Comparison of ENCODE assay signal across 31 cellular contexts in the genomic region with DNA sequence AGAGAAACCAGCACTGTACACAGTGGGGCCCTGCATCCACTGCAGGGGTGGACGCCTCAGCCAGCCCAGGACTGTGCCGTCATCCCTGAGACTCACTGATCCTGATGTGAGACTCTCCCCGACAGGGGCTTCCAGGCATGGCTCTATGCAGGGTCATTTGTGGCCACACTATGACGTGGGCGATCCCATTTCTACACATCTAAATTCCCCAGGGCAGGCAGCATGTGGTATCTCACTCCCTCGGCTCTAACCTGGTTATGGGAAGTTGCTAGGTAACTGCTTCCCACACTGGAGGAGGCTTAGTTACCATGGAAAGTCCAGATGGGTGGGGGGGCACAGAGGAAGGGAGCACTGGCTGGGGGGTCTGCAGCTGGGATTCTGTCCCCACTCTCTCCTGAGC. TPM values are rescaled to one million over a fixed set of nuclear protein-coding genes. Genes with fewer than 3 reads are reported as not detected.
A peak's percentile ranks its signal among the peaks of the same experiment; 100 is the strongest.
DNase-seq lines count a peak whose midpoint lies in the region; ATAC-seq, FAIRE-seq and TF ChIP-seq lines count a peak whose summit lies in the region.
"Had no signal": no experiment of that assay in that cellular context is flagged by ENCODE, and none has a peak within 500 bp of the region (broad histone marks: within the 10 kb centered on the region; RNA-seq: fewer than 3 reads in every experiment).

No MANE protein-coding gene starts in this region.

- H4K8ac ChIP-seq in IMR-90 (ENCODE audit: low read depth in 2 of 2, low read length in 2 of 2) = no peak overlapping the region

- no peak overlapping the region for H2AK5ac ChIP-seq in IMR-90 (ENCODE audit: low read depth, low read length)

- H3K9me1 ChIP-seq in IMR-90 (ENCODE audit: insufficient read depth, low read length) (no peaks in the 10 kb centered on the region), K562 (ENCODE audit: control insufficient read depth, insufficient read depth, low read length) (no peaks in the 10 kb centered on the region)

- no peak overlapping the region for H2AK9ac ChIP-seq in IMR-90 (replicated peaks; ENCODE audit: low read depth, low read length, poor library complexity)

- 83% methylated on average over 1 of the region's 6 CpGs; no CpG with 5 or more reads in 1 of the 2 experiments for WGBS in IMR-90 (ENCODE audit: extremely low coverage in 2 of 2, insufficient read length in 1 of 2), 2 experiments
- 69% methylated on average over 6 of the region's 6 CpGs for WGBS in K562 (ENCODE audit: insufficient coverage, low coverage, missing lambda C conversion rate)

- peaks cover 5% of the 10 kb centered on the region for H3K9me3 Mint-ChIP-seq in CD8-positive, alpha-beta T cell
- no peaks in the 10 kb centered on the region for H3K9me3 Mint-ChIP-seq in naive thymus-derived CD8-positive, alpha-beta T cell
- H3K9me3 Mint-ChIP-seq in Caco-2 (ENCODE audit: unreplicated experiment) = no peaks in the 10 kb centered on the region
- H3K9me3 Mint-ChIP-seq: mesothelial cell of epicardium had no signal

- no peaks in the 10 kb centered on the region for H3K36me3 ChIP-seq in CD8-positive, alpha-beta T cell (ENCODE audit: insufficient read depth, low read length)
- H3K36me3 ChIP-seq in IMR-90 (ENCODE audit: control insufficient read depth, insufficient read depth, low read length) (no peaks in the 10 kb centered on the region), K562 (ENCODE audit: control insufficient read depth, insufficient read depth, low read length) (no peaks in the 10 kb centered on the region), Caco-2 (ENCODE audit: control insufficient read depth, insufficient read depth, low read length) (no peaks in the 10 kb centered on the region)
- H3K36me3 ChIP-seq: esophagus muscularis mucosa, heart left ventricle, tibial nerve had no signal

- no peak for TF ChIP-seq POLR2A in IMR-90 (IDR thresholded peaks at IDR 0.05; ENCODE audit: low read depth, low read length)
- TF ChIP-seq POLR2A in K562 (conservative IDR thresholded peaks at IDR 0.05) = no peak

- H3K27me3 Mint-ChIP-seq in CD8-positive, alpha-beta T cell (ENCODE audit: low read depth) = no peaks in the 10 kb centered on the region
- H3K27me3 Mint-ChIP-seq in naive thymus-derived CD8-positive, alpha-beta T cell = no peaks in the 10 kb centered on the region
- H3K27me3 Mint-ChIP-seq in Caco-2 (ENCODE audit: insufficient read depth, unreplicated experiment) = peaks cover 3% of the 10 kb centered on the region

- in situ Hi-C loops in IMR-90 (cut with MboI; ENCODE audit: low sequenced_read_pairs) (no loop called here), K562 (cut with MboI) (no loop called here)

- no peaks in the 10 kb centered on the region for H3K79me2 ChIP-seq in K562 (ENCODE audit: control insufficient read depth, insufficient read depth, low read length)

- no TSS peak for BruUV-seq in IMR-90 (replicated peaks; lab: Mats Ljungman, UMichigan)
- BruUV-seq in K562 (replicated peaks; lab: Mats Ljungman, UMichigan) = no TSS peak
- no TSS peak for BruUV-seq in Caco-2 (replicated peaks; lab: Mats Ljungman, UMichigan)

- H3K4me1 Mint-ChIP-seq in CD8-positive, alpha-beta T cell (ENCODE audit: low read depth) = peaks cover 41% of the 10 kb centered on the region
- H3K4me1 Mint-ChIP-seq in naive thymus-derived CD8-positive, alpha-beta T cell = peaks cover 34 to 60% (median 39%) of the 10 kb centered on the region in 4 donors
- no peaks in the 10 kb centered on the region for H3K4me1 Mint-ChIP-seq in Caco-2 (ENCODE audit: low read depth, unreplicated experiment)
- H3K4me1 Mint-ChIP-seq: mesothelial cell of epicardium, naive B cell had no signal

- H2BK15ac ChIP-seq in IMR-90 (ENCODE audit: low read depth, low read length) = no peak overlapping the region

- H3K4me3 Mint-ChIP-seq in CD8-positive, alpha-beta T cell = no peak overlapping the region
- H3K4me3 Mint-ChIP-seq in naive thymus-derived CD8-positive, alpha-beta T cell = peak overlapping the region in 2 of 10 donors; percentile 35 to 63
- no peak overlapping the region for H3K4me3 Mint-ChIP-seq in Caco-2 (ENCODE audit: unreplicated experiment)
- H3K4me3 Mint-ChIP-seq: mesothelial cell of epicardium, naive B cell had no signal

- H3K4me2 ChIP-seq in IMR-90 (ENCODE audit: low read depth, low read length) = no peak overlapping the region
- H3K4me2 ChIP-seq in K562 (ENCODE audit: insufficient read depth, low read length) = no peak overlapping the region
- H3K4me2 ChIP-seq: KMS-11 had no signal

- H3K36me3 Mint-ChIP-seq in CD8-positive, alpha-beta T cell = peaks cover 17% of the 10 kb centered on the region
- peaks cover 0 to 8% (median 0%) of the 10 kb centered on the region in 3 donors for H3K36me3 Mint-ChIP-seq in naive thymus-derived CD8-positive, alpha-beta T cell
- no peaks in the 10 kb centered on the region for H3K36me3 Mint-ChIP-seq in Caco-2 (ENCODE audit: insufficient read depth, unreplicated experiment)
- H3K36me3 Mint-ChIP-seq: mesothelial cell of epicardium had no signal

- no peak overlapping the region for H2BK120ac ChIP-seq in IMR-90 (ENCODE audit: low read depth, low read length)

- TF ChIP-seq CTCF in CD8-positive, alpha-beta T cell (IDR thresholded peaks at IDR 0.05) = no peak
- TF ChIP-seq CTCF in IMR-90 (conservative IDR thresholded peaks at IDR 0.05; ENCODE audit: low read depth, low read length) (no peak), K562 (IDR thresholded peaks at IDR 0.05 in 2 of 3, conservative IDR thresholded peaks at IDR 0.05 in 1 of 3; ENCODE audit: insufficient read depth in 2 of 3, low read depth in 1 of 3, low read length in 3 of 3) (no peak), Caco-2 (IDR thresholded peaks at IDR 0.05; ENCODE audit: insufficient read depth in 1 of 2, low read depth in 1 of 2, low read length in 1 of 2, severe bottlenecking in 1 of 2, unreplicated experiment in 1 of 2) (no peak)

- intact Hi-C loops in CD8-positive, alpha-beta T cell (cut with DNase I, micrococcal nuclease) = no loop called here
- intact Hi-C loops in IMR-90 (cut with micrococcal nuclease) = no loop called here
- intact Hi-C loops in K562 (cut with micrococcal nuclease) = no loop called here
- intact Hi-C loops in Caco-2 (cut with micrococcal nuclease; ENCODE audit: unreplicated experiment) = no loop called here

- TF ChIP-seq RAD21 in IMR-90 (IDR thresholded peaks at IDR 0.05; ENCODE audit: low read length) = no peak
- no peak for TF ChIP-seq RAD21 in K562 (CRISPR knock-in tag; conservative IDR thresholded peaks at IDR 0.05 in 1 of 2, IDR thresholded peaks at IDR 0.05 in 1 of 2)

- no peaks in the 10 kb centered on the region for H3K27me3 ChIP-seq in CD8-positive, alpha-beta T cell (ENCODE audit: insufficient read depth, low read length)
- H3K27me3 ChIP-seq in IMR-90 (ENCODE audit: control insufficient read depth, insufficient read depth, low read length) = peaks cover 62% of the 10 kb centered on the region
- H3K27me3 ChIP-seq in K562 (ENCODE audit: control insufficient read depth in 2 of 2, insufficient read depth in 2 of 2, low read length in 2 of 2) = no peaks in the 10 kb centered on the region
- H3K27me3 ChIP-seq in Caco-2 (replicated peaks; ENCODE audit: control insufficient read depth, insufficient read depth, low read length) = no peaks in the 10 kb centered on the region
- H3K27me3 ChIP-seq: tibial nerve had no signal

- H3K27ac ChIP-seq in CD8-positive, alpha-beta T cell (ENCODE audit: low read depth, low read length) = no peak overlapping the region
- no peak overlapping the region for H3K27ac ChIP-seq in IMR-90 (ENCODE audit: insufficient read depth, low read length)
- no peak overlapping the region for H3K27ac ChIP-seq in K562 (ENCODE audit: extremely low read depth, low read depth, low read length)
- H3K27ac ChIP-seq: esophagus muscularis mucosa, heart left ventricle, HL-60, KMS-11, psoas muscle, tibial nerve had no signal

- dilution Hi-C loops in IMR-90 (cut with HindIII; ENCODE audit: low sequenced_read_pairs, unreplicated experiment) = no loop called here

- H2AFZ ChIP-seq in IMR-90 (replicated peaks; ENCODE audit: low read length, poor library complexity) (no peak overlapping the region), K562 (ENCODE audit: low read depth, low read length) (no peak overlapping the region)

- H4K20me1 ChIP-seq in IMR-90 (ENCODE audit: insufficient read depth, low read length) (no peaks in the 10 kb centered on the region), K562 (replicated peaks; ENCODE audit: control insufficient read depth, insufficient read depth, low read length) (no peaks in the 10 kb centered on the region)

- TF ChIP-seq EP300 in K562 (IDR thresholded peaks at IDR 0.05; ENCODE audit: low read length) = no peak

- H3K23ac ChIP-seq in IMR-90 (ENCODE audit: low read depth, low read length) = no peak overlapping the region

- no peaks in the 10 kb centered on the region for H3K79me1 ChIP-seq in IMR-90 (ENCODE audit: low read depth in 1 of 2, low read length in 2 of 2)

- H4K5ac ChIP-seq in IMR-90 (ENCODE audit: low read depth, low read length) = no peak overlapping the region

- H3K14ac ChIP-seq in IMR-90 (replicated peaks; ENCODE audit: low read depth, low read length) = no peak overlapping the region

- no peak overlapping the region for H3K18ac ChIP-seq in IMR-90 (ENCODE audit: low read depth, low read length)

- no peak for FAIRE-seq in K562 (lab: Jason Lieb, UNC)
- FAIRE-seq: kidney had no signal

- H3K27ac Mint-ChIP-seq in CD8-positive, alpha-beta T cell = peak overlapping the region; percentile 91
- peak overlapping the region; percentile 58 to 92 (median 86) for H3K27ac Mint-ChIP-seq in naive thymus-derived CD8-positive, alpha-beta T cell
- H3K27ac Mint-ChIP-seq in Caco-2 (ENCODE audit: unreplicated experiment) = no peak overlapping the region
- H3K27ac Mint-ChIP-seq: mesothelial cell of epicardium had no signal

- CTCF ChIA-PET in CD8-positive, alpha-beta T cell (lab: Charles Lee) = no interaction called here
- CTCF ChIA-PET in IMR-90 (lab: Yijun Ruan, JAX) = no interaction called here
- CTCF ChIA-PET in K562 (lab: Yijun Ruan, JAX; ENCODE audit: low intra/inter-chr PET ratio) = no interaction called here
- CTCF ChIA-PET in Caco-2 (lab: Charles Lee) = no interaction called here

- H3K9me3 ChIP-seq in CD8-positive, alpha-beta T cell (ENCODE audit: low read length) = no peaks in the 10 kb centered on the region
- no peaks in the 10 kb centered on the region for H3K9me3 ChIP-seq in IMR-90 (ENCODE audit: control insufficient read depth, insufficient read depth, low read length)
- no peaks in the 10 kb centered on the region for H3K9me3 ChIP-seq in K562 (replicated peaks; ENCODE audit: control insufficient read depth, insufficient read depth, low read depth, low read length)
- H3K9me3 ChIP-seq in Caco-2 = no peaks in the 10 kb centered on the region
- H3K9me3 ChIP-seq: esophagus muscularis mucosa, heart left ventricle, psoas muscle, tibial nerve had no signal

- no peak overlapping the region for H3K56ac ChIP-seq in IMR-90 (ENCODE audit: extremely low read depth, insufficient read depth, low read length)

- no peak overlapping the region for H3K4ac ChIP-seq in IMR-90 (ENCODE audit: low read depth, low read length)

- H2BK20ac ChIP-seq in IMR-90 (ENCODE audit: low read depth, low read length) = no peak overlapping the region

- H3K4me3 ChIP-seq in CD8-positive, alpha-beta T cell (ENCODE audit: low read depth, low read length) = no peak overlapping the region
- H3K4me3 ChIP-seq in IMR-90 (ENCODE audit: insufficient read depth, low read depth, low read length) (no peak overlapping the region), K562 (no peak overlapping the region), Caco-2 (ENCODE audit: low read depth, low read length) (no peak overlapping the region)
- H3K4me3 ChIP-seq: esophagus muscularis mucosa, heart left ventricle, psoas muscle, tibial nerve had no signal

- H3K9ac ChIP-seq in IMR-90 (ENCODE audit: low read depth, low read length) = no peak overlapping the region
- no peak overlapping the region for H3K9ac ChIP-seq in K562 (ENCODE audit: insufficient read depth in 1 of 2, low read depth in 2 of 2, low read length in 2 of 2)
- H3K9ac ChIP-seq: KMS-11 had no signal

- no peak overlapping the region for H2BK5ac ChIP-seq in IMR-90 (ENCODE audit: low read depth, low read length, poor library complexity, severe bottlenecking)

- POLR2A ChIA-PET in CD8-positive, alpha-beta T cell (lab: Charles Lee) = interaction anchor here (1.0 to 1.1 kb wide), 2 partner anchors 9 to 13 kb away, joined by 3 read pairs; no protein-coding TSS in a partner anchor
- POLR2A ChIA-PET in IMR-90 (lab: Charles Lee; ENCODE audit: unreplicated experiment) = no interaction called here
- POLR2A ChIA-PET in K562 (lab: Yijun Ruan, JAX) = interaction anchor here (1.4 kb wide), 1 partner anchor 11 kb away, joined by 3 read pairs; no protein-coding TSS in a partner anchor
- POLR2A ChIA-PET in naive thymus-derived CD8-positive, alpha-beta T cell (lab: Charles Lee) = interaction anchor here (0.7 to 1.2 kb wide), 3 partner anchors 9 to 12 kb away, joined by 3 read pairs; no protein-coding TSS in a partner anchor
- POLR2A ChIA-PET in Caco-2 (lab: Charles Lee) = no interaction called here

- H3K4me1 ChIP-seq in CD8-positive, alpha-beta T cell (ENCODE audit: insufficient read depth, low read length) = peaks cover 26% of the 10 kb centered on the region
- no peaks in the 10 kb centered on the region for H3K4me1 ChIP-seq in IMR-90 (ENCODE audit: control insufficient read depth, insufficient read depth, low read length)
- peaks cover 2 to 12% of the 10 kb centered on the region in 2 experiments; a peak in 2 of 5 replicates for H3K4me1 ChIP-seq in K562 (replicated peaks in 1 of 2; ENCODE audit: control insufficient read depth in 2 of 2, insufficient read depth in 2 of 2, low read length in 2 of 2)
- H3K4me1 ChIP-seq in Caco-2 = no peaks in the 10 kb centered on the region
- H3K4me1 ChIP-seq: esophagus muscularis mucosa, heart left ventricle, psoas muscle, tibial nerve had no signal

- H4K91ac ChIP-seq in IMR-90 (ENCODE audit: insufficient read depth, low read depth, low read length) = no peak overlapping the region

- no peak for DNase-seq in CD8-positive, alpha-beta T cell
- peak; percentile 15 for DNase-seq in IMR-90
- DNase-seq in K562 (ENCODE audit: extremely low read depth in 1 of 4, low spot score in 3 of 4) = no peak
- DNase-seq in naive thymus-derived CD8-positive, alpha-beta T cell = no peak
- DNase-seq in NCI-H345 (lab: John Stamatoyannopoulos, UW) = no peak
- DNase-seq in Caco-2 = no peak
- DNase-seq: activated CD4-positive, alpha-beta T cell treated with anti-CD3 and anti-CD28 coated beads for 4 hours; activated gamma-delta T cell treated with Interleukin-2 at 50 U/mL for 16 hours; activated T-cell treated with anti-CD3 and anti-CD28 coated beads, Interleukin-2, amount 50 U/mL, for 1 hour; C1 segment of cervical spinal cord; Calu3; central memory CD4-positive, alpha-beta T cell; foreskin melanocyte; heart left ventricle; kidney; left ventricle myocardium superior; naive B cell; NCI-H1930; psoas muscle; stimulated activated CD4-positive, alpha-beta T cell treated with anti-CD3 and anti-CD28 coated beads, Interleukin-12 subunit alpha, Interleukin-12 subunit beta, amount 100 ng/mL, for 4 hours; stimulated activated CD4-positive, alpha-beta T cell treated with anti-CD3 and anti-CD28 coated beads, Interleukin-2, amount 100 ng/mL, for 48 hours; SW 1271 had no signal

- ATAC-seq in CD8-positive, alpha-beta T cell = no peak
- ATAC-seq in IMR-90 (ENCODE audit: low read depth) = no peak
- ATAC-seq in K562 = 0 out of 3 replicates have a peak, but pooled peaks have one; percentile 27
- peak in 1 of 2 donors; percentile 12 for ATAC-seq in naive thymus-derived CD8-positive, alpha-beta T cell
- ATAC-seq in HG03196 (IDR thresholded peaks at IDR 0.05; ENCODE audit: unreplicated experiment) = no peak
- ATAC-seq: left ventricle myocardium superior, psoas muscle, sciatic nerve had no signal

RNA-seq across cellular contexts. Expression of gene FAM83F, which starts 14.1 kb away (rescaled TPM):
- 10 to 100 TPM; 17.6 to 23.5 TPM for total RNA-seq in CD8-positive, alpha-beta T cell
- total RNA-seq in IMR-90 (2012; rRNA removed) (not detected in 2 replicates), K562 (2014; rRNA removed) (0.04 and 0.05 TPM in 2 replicates), K562 (2014; rRNA removed; fragmentation: Illumina TruSeq; extraction: Trizol) (0.03 and 0.04 TPM in 2 replicates), K562 (2015; rRNA removed; fragmentation: Illumina TruSeq; extraction: Trizol) (under 0.01 and 0.04 TPM in 2 replicates), K562 (2021) (0.07 and 0.13 TPM in 2 replicates), Caco-2 (2022) (17.1 and 20.0 TPM in 2 replicates)
- polyA plus RNA-seq in IMR-90 (2012; rRNA removed) (not detected in 2 replicates), K562 (2011; rRNA removed) (0.03 and 0.10 TPM in 2 replicates), K562 (2014; fragmentation: Illumina TruSeq; extraction: Trizol) (0.03 TPM in 1 of 2 replicates, not detected in the other), K562 (2014; fragmentation: Nextera tagmentation; extraction: Ambion mirVana) (under 1 TPM in 1 of 2 experiments, not detected in 1; 0.01 TPM), K562 (2014; rRNA removed) (0.04 and 0.05 TPM in 2 replicates)
- not detected in 2 replicates for polyA plus RNA-seq in IMR-90 (2012; cell fraction: cytosol; rRNA removed)
- under 0.01 TPM in 1 of 2 replicates, not detected in the other for polyA plus RNA-seq in IMR-90 (2012; cell fraction: nucleus; rRNA removed; ENCODE audit: low replicate concordance)
- total RNA-seq in K562 (2011; cell fraction: chromatin; rRNA removed; ENCODE audit: low replicate concordance) = 0.04 and 0.25 TPM in 2 replicates
- under 0.01 and 0.17 TPM in 2 replicates for total RNA-seq in K562 (2011; cell fraction: nucleolus; rRNA removed)
- 0.07 and 0.15 TPM in 2 replicates for total RNA-seq in K562 (2011; cell fraction: nucleoplasm; rRNA removed)
- polyA plus RNA-seq in K562 (2011; cell fraction: cytosol; rRNA removed) = 0.01 and 0.03 TPM in 2 replicates
- polyA plus RNA-seq in K562 (2011; cell fraction: nucleus; rRNA removed) = 0.03 and 0.18 TPM in 2 replicates
- 0.01 and 0.07 TPM in 2 replicates for polyA plus RNA-seq in K562 (2012)
- 0.06 and 0.07 TPM in 2 replicates for polyA minus RNA-seq in K562 (2011; rRNA and poly(A)+ RNA removed)
- polyA minus RNA-seq in K562 (2011; cell fraction: cytosol; rRNA and poly(A)+ RNA removed) = not detected in 2 replicates
- polyA minus RNA-seq in K562 (2011; cell fraction: nucleus; rRNA and poly(A)+ RNA removed) = 0.11 and 0.67 TPM in 2 replicates
- 1 to 10 TPM in 1 of 2 experiments, under 1 TPM in 1; 0.41 to 1.2 TPM for total RNA-seq in naive thymus-derived CD8-positive, alpha-beta T cell
- under 1 TPM in 2 of 3 donors, not detected in 1; 0.01 to 0.02 TPM for polyA plus RNA-seq in naive thymus-derived CD8-positive, alpha-beta T cell
- total RNA-seq: dermis microvascular lymphatic vessel endothelial cell, H4 had no signal

RNA-seq across cellular contexts. Expression of gene TMA7B, which starts 20.4 kb away (rescaled TPM):
- total RNA-seq in CD8-positive, alpha-beta T cell = 10 to 100 TPM in 1 of 2 experiments, 1 to 10 TPM in 1; 9.0 to 12.0 TPM
- total RNA-seq in IMR-90 (2012; rRNA removed) (not detected in 2 replicates), K562 (2014; rRNA removed) (12.0 and 14.2 TPM in 2 replicates), K562 (2014; rRNA removed; fragmentation: Illumina TruSeq; extraction: Trizol) (13.9 and 17.0 TPM in 2 replicates), K562 (2015; rRNA removed; fragmentation: Illumina TruSeq; extraction: Trizol) (5.3 and 5.6 TPM in 2 replicates), K562 (2021) (11.2 and 12.8 TPM in 2 replicates), Caco-2 (2022) (not detected in 2 replicates)
- polyA plus RNA-seq in IMR-90 (2012; rRNA removed) (not detected in 2 replicates), K562 (2011; rRNA removed) (3.2 and 10.9 TPM in 2 replicates), K562 (2014; fragmentation: Illumina TruSeq; extraction: Trizol) (9.4 and 11.8 TPM in 2 replicates), K562 (2014; fragmentation: Nextera tagmentation; extraction: Ambion mirVana) (1 to 10 TPM; 5.7 to 8.7 TPM), K562 (2014; rRNA removed) (13.2 and 14.5 TPM in 2 replicates)
- polyA plus RNA-seq in IMR-90 (2012; cell fraction: cytosol; rRNA removed) = not detected in 2 replicates
- 0.09 TPM in 1 of 2 replicates, not detected in the other for polyA plus RNA-seq in IMR-90 (2012; cell fraction: nucleus; rRNA removed; ENCODE audit: low replicate concordance)
- total RNA-seq in K562 (2011; cell fraction: chromatin; rRNA removed; ENCODE audit: low replicate concordance) = 16.1 and 33.1 TPM in 2 replicates
- total RNA-seq in K562 (2011; cell fraction: nucleolus; rRNA removed) = 8.2 and 8.4 TPM in 2 replicates
- 15.8 and 17.9 TPM in 2 replicates for total RNA-seq in K562 (2011; cell fraction: nucleoplasm; rRNA removed)
- polyA plus RNA-seq in K562 (2011; cell fraction: cytosol; rRNA removed) = 1.0 and 1.5 TPM in 2 replicates
- polyA plus RNA-seq in K562 (2011; cell fraction: nucleus; rRNA removed) = 1.7 and 4.9 TPM in 2 replicates
- 4.9 and 8.2 TPM in 2 replicates for polyA plus RNA-seq in K562 (2012)
- polyA minus RNA-seq in K562 (2011; rRNA and poly(A)+ RNA removed) = 4.7 and 10.9 TPM in 2 replicates
- polyA minus RNA-seq in K562 (2011; cell fraction: cytosol; rRNA and poly(A)+ RNA removed) = 1.0 and 3.1 TPM in 2 replicates
- 2.2 and 2.6 TPM in 2 replicates for polyA minus RNA-seq in K562 (2011; cell fraction: nucleus; rRNA and poly(A)+ RNA removed)
- 10 to 100 TPM; 11.8 to 14.2 TPM for total RNA-seq in naive thymus-derived CD8-positive, alpha-beta T cell
- polyA plus RNA-seq in naive thymus-derived CD8-positive, alpha-beta T cell = 1 to 10 TPM; 1.5 to 3.5 (median 2.8) TPM
- total RNA-seq: Calu3, dermis microvascular lymphatic vessel endothelial cell, esophagus muscularis mucosa, H4, left ventricle myocardium superior, mesothelial cell of epicardium, psoas muscle, tibial nerve had no signal
- polyA plus RNA-seq: heart left ventricle, psoas muscle had no signal

Comparison
In these comparisons a context has a peak if more than half of its experiments do, and no peak if none do; other contexts are left out.
1. POLR2A ChIA-PET loops: an anchor here in CD8-positive, alpha-beta T cell (1.0 to 1.1 kb wide), K562 (1.4 kb wide) and naive thymus-derived CD8-positive, alpha-beta T cell (0.7 to 1.2 kb wide); none called in IMR-90 and Caco-2.